ENCODE assay signal across 10 cellular contexts in genomic region chr7:13226385-13226784, GRCh38.
"Had no signal": no experiment of that assay in that cellular context is flagged by ENCODE, and none has a peak within 500 bp of the region (broad histone marks: within the 10 kb centered on the region; RNA-seq: fewer than 3 reads in every experiment).

No MANE protein-coding gene starts in this region.

- FAIRE-seq: H1 had no signal

- H3K4me3 Mint-ChIP-seq: GM23338, H9, HFFc6 had no signal

- H3K27ac ChIP-seq: GM23248 had no signal

- H3K4me2 ChIP-seq: GM23338 had no signal

- H3K9ac ChIP-seq: GM23248 had no signal

- H3K9me3 ChIP-seq: HAP-1 had no signal

- DNase-seq: GM23248, GOT3, H7, H9, HCEC 1CT, HFFc6 had no signal

- H2AFZ ChIP-seq: GM23248, GM23338 had no signal

- ATAC-seq: GM23338, HCT116 had no signal

- H3K36me3 ChIP-seq: HAP-1 had no signal

- H3K4me1 ChIP-seq: HAP-1 had no signal

- H3K4me3 ChIP-seq: GM23248, GM23338, HAP-1 had no signal

- H3K4me1 Mint-ChIP-seq: GM23338, H9 had no signal

- H3K27ac Mint-ChIP-seq: GM23338, H9, HFFc6 had no signal

- H3K9me3 Mint-ChIP-seq: GM23338, H9, HFFc6 had no signal
